In genomic region chr11:103935219-103935618, GRCh38 we compare ENCODE assay signal across 30 cellular contexts.
"Had no signal": no experiment of that assay in that cellular context is flagged by ENCODE, and none has a peak within 500 bp of the region (broad histone marks: within the 10 kb centered on the region; RNA-seq: fewer than 3 reads in every experiment).

No MANE protein-coding gene starts in this region.

- H3K4me3 Mint-ChIP-seq: natural killer cell treated with Interleukin-12 subunit alpha and Interleukin-12 subunit beta and Interleukin-15 and Interleukin-18, amount 100 ng/mL, for 72 hours; nephron progenitor cell; neural crest cell; stimulated activated effector memory CD8-positive, alpha-beta T cell treated with anti-CD3 and anti-CD28 coated beads, Interleukin-12 subunit alpha, Interleukin-12 subunit beta, amount 100 ng/mL, for 72 hours; stimulated activated naive B cell treated with anti-CD40 and anti-IgM and Interleukin-4, amounts not matched to agents 10 μg/mL and 1 μg/mL and 100 μg/mL, for 72 hours; stimulated activated naive CD8-positive, alpha-beta T cell treated with anti-CD3 and anti-CD28 coated beads, Interleukin-15, Interleukin-2, amounts not matched to agents 100 ng/mL and 50 ng/mL, for 24 hours had no signal

- H3K27ac ChIP-seq: neutrophil, ovary, parathyroid adenoma, psoas muscle, right lobe of liver, sigmoid colon, stomach, thoracic aorta, thyroid gland, tibial nerve, upper lobe of left lung, vagina had no signal

- H3K4me3 ChIP-seq: ovary, psoas muscle, right lobe of liver, sigmoid colon, stomach, thoracic aorta, thyroid gland, tibial nerve, upper lobe of left lung, vagina had no signal

- FAIRE-seq: small intestine, urothelium cell line had no signal

- H3K79me2 ChIP-seq: parathyroid adenoma had no signal

- H3K27ac Mint-ChIP-seq: natural killer cell treated with Interleukin-12 subunit alpha and Interleukin-12 subunit beta and Interleukin-15 and Interleukin-18, amount 100 ng/mL, for 72 hours; nephron progenitor cell; progenitor cell of endocrine pancreas; stimulated activated effector memory CD8-positive, alpha-beta T cell treated with anti-CD3 and anti-CD28 coated beads, Interleukin-12 subunit alpha, Interleukin-12 subunit beta, amount 100 ng/mL, for 72 hours; stimulated activated naive B cell treated with anti-CD40 and anti-IgM and Interleukin-4, amounts not matched to agents 10 μg/mL and 1 μg/mL and 100 μg/mL, for 72 hours; stimulated activated naive CD8-positive, alpha-beta T cell treated with anti-CD3 and anti-CD28 coated beads, Interleukin-15, Interleukin-2, amounts not matched to agents 100 ng/mL and 50 ng/mL, for 24 hours had no signal

- H3K27me3 ChIP-seq: neutrophil, ovary, right lobe of liver, sigmoid colon, stomach, thyroid gland, tibial nerve, upper lobe of left lung, vagina had no signal

- H3K36me3 Mint-ChIP-seq: natural killer cell treated with Interleukin-12 subunit alpha and Interleukin-12 subunit beta and Interleukin-15 and Interleukin-18, amount 100 ng/mL, for 72 hours; stimulated activated effector memory CD8-positive, alpha-beta T cell treated with anti-CD3 and anti-CD28 coated beads, Interleukin-12 subunit alpha, Interleukin-12 subunit beta, amount 100 ng/mL, for 72 hours; stimulated activated naive B cell treated with anti-CD40 and anti-IgM and Interleukin-4, amounts not matched to agents 10 μg/mL and 1 μg/mL and 100 μg/mL, for 72 hours had no signal

- H3K4me1 Mint-ChIP-seq: neural crest cell; stimulated activated effector memory CD8-positive, alpha-beta T cell treated with anti-CD3 and anti-CD28 coated beads, Interleukin-12 subunit alpha, Interleukin-12 subunit beta, amount 100 ng/mL, for 72 hours; stimulated activated naive B cell treated with anti-CD40 and anti-IgM and Interleukin-4, amounts not matched to agents 10 μg/mL and 1 μg/mL and 100 μg/mL, for 72 hours had no signal

- H3K9ac ChIP-seq: parathyroid adenoma had no signal

- H3K36me3 ChIP-seq: neutrophil, ovary, right lobe of liver, sigmoid colon, stomach, thoracic aorta, thyroid gland, tibial nerve, upper lobe of left lung, vagina had no signal

- H2AFZ ChIP-seq: parathyroid adenoma had no signal

- H3K9me3 Mint-ChIP-seq: natural killer cell treated with Interleukin-12 subunit alpha and Interleukin-12 subunit beta and Interleukin-15 and Interleukin-18, amount 100 ng/mL, for 72 hours; neural crest cell; stimulated activated naive CD8-positive, alpha-beta T cell treated with anti-CD3 and anti-CD28 coated beads, Interleukin-15, Interleukin-2, amounts not matched to agents 100 ng/mL and 50 ng/mL, for 24 hours had no signal

- H3K4me1 ChIP-seq: parathyroid adenoma, psoas muscle, stomach, thyroid gland, tibial nerve, upper lobe of left lung had no signal

- ATAC-seq: natural killer cell treated with Interleukin-12 subunit alpha and Interleukin-12 subunit beta and Interleukin-15 and Interleukin-18, amount 100 ng/mL, for 72 hours; psoas muscle; right cardiac atrium; right lobe of liver; stimulated activated effector memory CD8-positive, alpha-beta T cell treated with anti-CD3 and anti-CD28 coated beads, Interleukin-12 subunit alpha, Interleukin-12 subunit beta, amount 100 ng/mL, for 72 hours; stimulated activated naive B cell treated with anti-CD40 and anti-IgM and Interleukin-4, amounts not matched to agents 10 μg/mL and 1 μg/mL and 100 μg/mL, for 72 hours had no signal

- DNase-seq: nephron progenitor cell; occipital lobe; ovary; posterior cingulate gyrus; psoas muscle; right cardiac atrium; right lobe of liver; sigmoid colon; small intestine; stimulated activated CD4-positive, alpha-beta T cell treated with anti-CD3 and anti-CD28 coated beads, Interleukin-15, amount 100 ng/mL, for 24 hours; stimulated activated CD4-positive, alpha-beta T cell treated with anti-CD3 and anti-CD28 coated beads, Interleukin-2, amount 100 ng/mL, for 24 hours; stimulated activated CD4-positive, alpha-beta T cell treated with anti-CD3 and anti-CD28 coated beads, Interleukin-2, amount 100 ng/mL, for 48 hours; stimulated activated CD4-positive, alpha-beta T cell treated with anti-CD3 and anti-CD28 coated beads, Interleukin-4, amount 100 ng/mL, for 24 hours; stimulated activated naive B cell treated with anti-CD40 and anti-IgM and Interleukin-4, amounts not matched to agents 10 μg/mL and 1 μg/mL and 100 μg/mL, for 72 hours; stimulated activated naive CD4-positive, alpha-beta T cell treated with Interleukin-2 at 50 U/mL for 16 hours; stomach; thyroid gland; trophoblast cell; upper lobe of left lung had no signal

- H3K9me3 ChIP-seq: neutrophil, ovary, psoas muscle, right lobe of liver, sigmoid colon, stomach, thoracic aorta, thyroid gland, tibial nerve, upper lobe of left lung, vagina had no signal

- H3K27me3 Mint-ChIP-seq: natural killer cell treated with Interleukin-12 subunit alpha and Interleukin-12 subunit beta and Interleukin-15 and Interleukin-18, amount 100 ng/mL, for 72 hours; progenitor cell of endocrine pancreas; stimulated activated naive B cell treated with anti-CD40 and anti-IgM and Interleukin-4, amounts not matched to agents 10 μg/mL and 1 μg/mL and 100 μg/mL, for 72 hours; stimulated activated naive CD8-positive, alpha-beta T cell treated with anti-CD3 and anti-CD28 coated beads, Interleukin-15, Interleukin-2, amounts not matched to agents 100 ng/mL and 50 ng/mL, for 24 hours had no signal
